26 cellular contexts compared by ENCODE assay signal in genomic region chr7:118325450-118325808, GRCh38.
"Had no signal": no experiment of that assay in that cellular context is flagged by ENCODE, and none has a peak within 500 bp of the region (broad histone marks: within the 10 kb centered on the region; RNA-seq: fewer than 3 reads in every experiment).

No MANE protein-coding gene starts in this region.

- FAIRE-seq: endometrium, islet of Langerhans had no signal

- H3K9ac ChIP-seq: neural progenitor cell had no signal

- H3K4me2 ChIP-seq: neural progenitor cell, smooth muscle cell had no signal

- H3K4me1 ChIP-seq: esophagus squamous epithelium, heart right ventricle, left lung, prostate gland, right atrium auricular region, stomach, thyroid gland had no signal

- H3K9me3 ChIP-seq: esophagus squamous epithelium, heart right ventricle, left lung, prostate gland, right atrium auricular region, stomach, thyroid gland had no signal

- H3K4me3 ChIP-seq: esophagus squamous epithelium, heart right ventricle, left lung, neural progenitor cell, prostate gland, right atrium auricular region, smooth muscle cell, stomach, thyroid gland had no signal

- H3K27me3 ChIP-seq: esophagus squamous epithelium, neural progenitor cell, right atrium auricular region, stomach, thyroid gland had no signal

- ATAC-seq: effector memory CD8-positive, alpha-beta T cell; heart right ventricle; left cardiac atrium; left lung; naive thymus-derived CD4-positive, alpha-beta T cell; sciatic nerve had no signal

- H3K27ac ChIP-seq: esophagus squamous epithelium, heart right ventricle, left lung, neural progenitor cell, prostate gland, right atrium auricular region, stomach, thyroid gland had no signal

- H3K36me3 ChIP-seq: esophagus squamous epithelium, heart right ventricle, left lung, neural progenitor cell, prostate gland, right atrium auricular region, stomach, thyroid gland had no signal

- DNase-seq: effector memory CD8-positive, alpha-beta T cell; erythroblast; esophagus squamous epithelium; foreskin melanocyte; glutamatergic neuron; heart right ventricle; hippocampal formation; left cardiac atrium; midbrain; naive thymus-derived CD4-positive, alpha-beta T cell; stimulated activated CD4-positive, alpha-beta T cell treated with anti-CD3 and anti-CD28 coated beads, Interleukin-12 subunit alpha, Interleukin-12 subunit beta, amount 100 ng/mL, for 4 hours; stimulated activated CD4-positive, alpha-beta T cell treated with anti-CD3 and anti-CD28 coated beads, Interleukin-1b, Interleukin-23, amount 100 ng/mL, for 48 hours; stimulated activated CD4-positive, alpha-beta T cell treated with anti-CD3 and anti-CD28 coated beads, Interleukin-4, amount 100 ng/mL, for 1 hour; stimulated activated CD8-positive, alpha-beta memory T cell treated with anti-CD3 and anti-CD28 coated beads, Interleukin-4, amount 100 ng/mL, for 48 hours; stimulated activated naive CD4-positive, alpha-beta T cell treated with Interleukin-2 at 50 U/mL for 16 hours; stomach; thyroid gland; trophoblast cell had no signal
